In the genomic region with DNA sequence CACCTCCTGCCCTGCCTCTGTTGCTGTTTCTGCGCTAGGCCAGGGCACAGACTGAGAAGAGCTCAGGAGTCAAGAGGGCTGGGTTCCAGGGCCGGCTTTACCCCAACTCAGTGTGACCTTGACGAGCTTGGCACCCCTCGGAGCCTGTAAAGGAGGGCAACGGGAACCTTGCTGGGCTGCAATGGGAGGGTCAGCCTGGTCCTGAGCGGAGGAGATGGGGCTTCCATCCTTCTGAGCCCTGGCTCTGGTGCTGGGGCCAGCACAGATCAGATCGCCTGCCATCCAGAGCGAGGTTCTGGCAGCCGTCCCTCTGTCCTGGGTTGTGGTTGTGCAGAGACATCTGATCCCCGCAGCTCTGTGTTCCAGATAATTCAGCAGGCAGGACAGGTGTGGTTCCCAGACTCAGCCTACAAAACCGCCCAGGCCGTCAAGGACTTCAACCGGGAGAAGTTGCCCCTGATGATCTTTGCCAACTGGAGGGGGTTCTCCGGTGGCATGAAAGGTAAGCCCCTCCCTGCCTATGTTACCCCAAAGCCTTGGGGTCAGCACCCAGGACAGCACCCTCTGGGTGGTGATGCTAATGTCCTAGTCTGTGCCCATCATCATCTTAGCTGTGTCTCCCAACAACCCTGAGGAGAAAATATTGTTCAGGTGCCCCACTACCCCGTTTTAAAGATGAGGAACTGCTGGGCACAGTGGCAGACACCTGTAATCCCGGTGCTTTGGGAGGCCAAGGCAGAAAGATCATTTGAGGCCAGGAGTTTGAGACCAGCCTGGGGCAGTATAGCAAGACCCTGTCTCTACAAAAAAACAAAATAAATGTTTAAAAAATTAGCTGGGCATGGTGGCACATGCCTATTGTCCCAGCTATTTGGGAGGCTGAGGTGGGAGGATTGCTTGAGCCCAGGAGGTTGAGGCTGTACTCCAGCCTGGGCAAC, we compare ENCODE assay signal across 18 cellular contexts. TPM values are rescaled to one million over a fixed set of nuclear protein-coding genes. Genes with fewer than 3 reads are reported as not detected.
DNase-seq lines count a peak whose midpoint lies in the region; ATAC-seq and TF ChIP-seq lines count a peak whose summit lies in the region.
"Had no signal": no experiment of that assay in that cellular context is flagged by ENCODE, and none has a peak within 500 bp of the region (broad histone marks: within the 10 kb centered on the region; RNA-seq: fewer than 3 reads in every experiment).

No MANE protein-coding gene starts in this region.

- in situ Hi-C loops in gastrocnemius medialis (cut with MboI; ENCODE audit: low sequenced_read_pairs in 4 of 4) = loop anchor here in 2 of 4 donors (25.0 kb wide), 1 partner anchor 128 kb away; no protein-coding TSS in a partner anchor

- no peak overlapping the region for H3K4me3 Mint-ChIP-seq in activated T-helper 17 cell treated with anti-CD3 and anti-CD28 coated beads, Interleukin-2, amount 50 U/mL, for 72 hours
- H3K4me3 Mint-ChIP-seq: CD4-positive, alpha-beta memory T cell had no signal

- POLR2A ChIA-PET in SK-N-SH (lab: Yijun Ruan, JAX) = no interaction called here

- TF ChIP-seq EP300 in SK-N-SH (IDR thresholded peaks at IDR 0.05; ENCODE audit: borderline replicate concordance in 1 of 2, low read depth in 1 of 2, low read length in 1 of 2) = no peak

- H2AFZ ChIP-seq in SK-N-SH (ENCODE audit: low read depth) = no peak overlapping the region

- no peaks in the 10 kb centered on the region for H3F3A ChIP-seq in SK-N-SH (replicated peaks; ENCODE audit: insufficient read depth)

- no peak overlapping the region for H3K27ac Mint-ChIP-seq in activated T-helper 17 cell treated with anti-CD3 and anti-CD28 coated beads, Interleukin-2, amount 50 U/mL, for 72 hours
- H3K27ac Mint-ChIP-seq: CD4-positive, alpha-beta memory T cell had no signal

- H3K4me3 ChIP-seq in SK-N-SH (ENCODE audit: low read depth in 2 of 2, low read length in 1 of 2) (no peak overlapping the region), gastrocnemius medialis (no peak overlapping the region)
- H3K4me3 ChIP-seq: BLaER1 had no signal

- H3K4me1 ChIP-seq in SK-N-SH (ENCODE audit: control insufficient read depth in 1 of 2, insufficient read depth in 2 of 2, low read depth in 1 of 2, low read length in 1 of 2) (no peaks in the 10 kb centered on the region), gastrocnemius medialis (peaks cover 7 to 9% of the 10 kb centered on the region in 2 donors)
- H3K4me1 ChIP-seq: BLaER1 had no signal

- H3K27me3 ChIP-seq in SK-N-SH (ENCODE audit: insufficient read depth) (no peaks in the 10 kb centered on the region), gastrocnemius medialis (no peaks in the 10 kb centered on the region)
- H3K27me3 ChIP-seq: BLaER1 had no signal

- ATAC-seq in SK-N-SH treated with all-trans-retinoic acid at 6 μM for 48 hours (no peak), left lobe of liver (peak; percentile 8), gastrocnemius medialis (peak; percentile 67 to 76)
- ATAC-seq in activated T-helper 17 cell treated with anti-CD3 and anti-CD28 coated beads, Interleukin-2, amount 50 U/mL, for 72 hours (replicated peaks) = no peak

- no peaks in the 10 kb centered on the region for H3K9me3 Mint-ChIP-seq in activated T-helper 17 cell treated with anti-CD3 and anti-CD28 coated beads, Interleukin-2, amount 50 U/mL, for 72 hours

- no peak for TF ChIP-seq RAD21 in SK-N-SH (IDR thresholded peaks at IDR 0.05; ENCODE audit: low read length)

- H3K9me2 ChIP-seq in SK-N-SH = no peaks in the 10 kb centered on the region

- DNase-seq in SK-N-SH = no peak
- peak; percentile 34 for DNase-seq in NCI-H2107 (lab: John Stamatoyannopoulos, UW)
- no peak for DNase-seq in left lobe of liver (ENCODE audit: low spot score)
- DNase-seq in gastrocnemius medialis = peak; percentile 79 to 92
- no peak for DNase-seq in NOMO-1 (lab: John Stamatoyannopoulos, UW; ENCODE audit: unreplicated experiment in 2 of 2)
- no peak for DNase-seq in posterior cingulate gyrus
- DNase-seq: CD4-positive, alpha-beta memory T cell; DMS153; GDM1; GOT3; NCI-H1694 treated with DMSO at 0.1 percent for 48 hours; NCI-H446; NCI-H526 treated with DMSO at 0.1 percent for 48 hours; SHP77 treated with DMSO at 0.1 percent for 48 hours had no signal

- TF ChIP-seq CTCF in SK-N-SH (IDR thresholded peaks at IDR 0.05) (no peak), gastrocnemius medialis (IDR thresholded peaks at IDR 0.05 in 4 of 5, conservative IDR thresholded peaks at IDR 0.05 in 1 of 5) (no peak)

- no peaks in the 10 kb centered on the region for H3K4me1 Mint-ChIP-seq in activated T-helper 17 cell treated with anti-CD3 and anti-CD28 coated beads, Interleukin-2, amount 50 U/mL, for 72 hours
- H3K4me1 Mint-ChIP-seq: CD4-positive, alpha-beta memory T cell had no signal

- no peak for TF ChIP-seq POLR2A in gastrocnemius medialis (IDR thresholded peaks at IDR 0.05)

- no peak overlapping the region for H3K4me2 ChIP-seq in SK-N-SH
- H3K4me2 ChIP-seq: BLaER1 had no signal

- 78% methylated on average over 12 of the region's 16 CpGs for WGBS in SK-N-SH (ENCODE audit: low lambda C conversion rate)

- intact Hi-C loops in gastrocnemius medialis (cut with DNase I; ENCODE audit: low total_unique reads) = no loop called here
- intact Hi-C loops in posterior cingulate gyrus (cut with DNase I) = no loop called here

- no peaks in the 10 kb centered on the region for H4K20me1 ChIP-seq in SK-N-SH (ENCODE audit: insufficient read depth)
- H4K20me1 ChIP-seq: BLaER1 had no signal

- CTCF ChIA-PET in SK-N-SH (lab: Yijun Ruan, JAX) = interaction anchor here (0.8 to 2.8 kb wide), 5 partner anchors 127 to 147 kb away, joined by 3 to 13 read pairs (median 4); no protein-coding TSS in a partner anchor

- H3K36me3 ChIP-seq in SK-N-SH (replicated peaks in 1 of 2; ENCODE audit: control insufficient read depth in 1 of 2, insufficient read depth in 2 of 2, low read length in 1 of 2) (peaks cover 0 to 4% of the 10 kb centered on the region in 2 experiments), gastrocnemius medialis (peaks cover 14 to 94% of the 10 kb centered on the region in 2 donors)

- no peaks in the 10 kb centered on the region for H3K79me2 ChIP-seq in SK-N-SH (ENCODE audit: insufficient read depth)

- H3K9me3 ChIP-seq in SK-N-SH = no peaks in the 10 kb centered on the region
- H3K9me3 ChIP-seq in gastrocnemius medialis = no peaks in the 10 kb centered on the region

- H3K27ac ChIP-seq in SK-N-SH (ENCODE audit: low read depth in 2 of 2, low read length in 1 of 2) (no peak overlapping the region), gastrocnemius medialis (peak overlapping the region; percentile 50 to 71 (median 64))
- H3K27ac ChIP-seq: BLaER1 had no signal

- H3K9ac ChIP-seq in SK-N-SH = no peak overlapping the region
- H3K9ac ChIP-seq: BLaER1 had no signal

- peaks cover 12% of the 10 kb centered on the region for H3K36me3 Mint-ChIP-seq in activated T-helper 17 cell treated with anti-CD3 and anti-CD28 coated beads, Interleukin-2, amount 50 U/mL, for 72 hours (ENCODE audit: low read depth)

- no peaks in the 10 kb centered on the region for H3K27me3 Mint-ChIP-seq in activated T-helper 17 cell treated with anti-CD3 and anti-CD28 coated beads, Interleukin-2, amount 50 U/mL, for 72 hours
- H3K27me3 Mint-ChIP-seq: CD4-positive, alpha-beta memory T cell had no signal

TF ChIP-seq in SK-N-SH, 30 proteins besides CTCF, POLR2A, EP300 and RAD21 (continues in another document):
- no peak for TF ChIP-seq RXRA (IDR thresholded peaks at IDR 0.05; ENCODE audit: borderline replicate concordance, low read depth)
- TF ChIP-seq SMC3 (IDR thresholded peaks at IDR 0.05; ENCODE audit: low read depth, low read length) = no peak
- no peak for TF ChIP-seq TCF12 (IDR thresholded peaks at IDR 0.05)

TF ChIP-seq in SK-N-SH treated with all-trans-retinoic acid at 6 μM for 48 hours, 23 proteins besides CTCF, POLR2A, EP300 and RAD21 (continues in another document):
- TF ChIP-seq ISL1 (CRISPR knock-in tag; IDR thresholded peaks at IDR 0.05) (no peak), ZNF70 (CRISPR knock-in tag; IDR thresholded peaks at IDR 0.05) (no peak), OSR1 (CRISPR knock-in tag; IDR thresholded peaks at IDR 0.05) (no peak), TCF4 (CRISPR knock-in tag; IDR thresholded peaks at IDR 0.05; ENCODE audit: borderline replicate concordance) (no peak), ZFP30 (CRISPR knock-in tag; IDR thresholded peaks at IDR 0.05) (no peak), ZNF8 (CRISPR knock-in tag; IDR thresholded peaks at IDR 0.05) (no peak), PPARA (CRISPR knock-in tag; IDR thresholded peaks at IDR 0.05; ENCODE audit: borderline replicate concordance) (no peak), GLIS3 (CRISPR knock-in tag; IDR thresholded peaks at IDR 0.05) (no peak), BACH2 (CRISPR knock-in tag; IDR thresholded peaks at IDR 0.05; ENCODE audit: borderline replicate concordance) (no peak)
- TF ChIP-seq, protein P1, sequence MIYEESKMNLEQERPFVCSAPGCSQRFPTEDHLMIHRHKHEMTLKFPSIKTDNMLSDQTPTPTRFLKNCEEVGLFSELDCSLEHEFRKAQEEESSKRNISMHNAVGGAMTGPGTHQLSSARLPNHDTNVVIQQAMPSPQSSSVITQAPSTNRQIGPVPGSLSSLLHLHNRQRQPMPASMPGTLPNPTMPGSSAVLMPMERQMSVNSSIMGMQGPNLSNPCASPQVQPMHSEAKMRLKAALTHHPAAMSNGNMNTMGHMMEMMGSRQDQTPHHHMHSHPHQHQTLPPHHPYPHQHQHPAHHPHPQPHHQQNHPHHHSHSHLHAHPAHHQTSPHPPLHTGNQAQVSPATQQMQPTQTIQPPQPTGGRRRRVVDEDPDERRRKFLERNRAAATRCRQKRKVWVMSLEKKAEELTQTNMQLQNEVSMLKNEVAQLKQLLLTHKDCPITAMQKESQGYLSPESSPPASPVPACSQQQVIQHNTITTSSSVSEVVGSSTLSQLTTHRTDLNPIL (CRISPR knock-in tag; IDR thresholded peaks at IDR 0.05; ENCODE audit: low read depth) = no peak
- TF ChIP-seq, protein P2, sequence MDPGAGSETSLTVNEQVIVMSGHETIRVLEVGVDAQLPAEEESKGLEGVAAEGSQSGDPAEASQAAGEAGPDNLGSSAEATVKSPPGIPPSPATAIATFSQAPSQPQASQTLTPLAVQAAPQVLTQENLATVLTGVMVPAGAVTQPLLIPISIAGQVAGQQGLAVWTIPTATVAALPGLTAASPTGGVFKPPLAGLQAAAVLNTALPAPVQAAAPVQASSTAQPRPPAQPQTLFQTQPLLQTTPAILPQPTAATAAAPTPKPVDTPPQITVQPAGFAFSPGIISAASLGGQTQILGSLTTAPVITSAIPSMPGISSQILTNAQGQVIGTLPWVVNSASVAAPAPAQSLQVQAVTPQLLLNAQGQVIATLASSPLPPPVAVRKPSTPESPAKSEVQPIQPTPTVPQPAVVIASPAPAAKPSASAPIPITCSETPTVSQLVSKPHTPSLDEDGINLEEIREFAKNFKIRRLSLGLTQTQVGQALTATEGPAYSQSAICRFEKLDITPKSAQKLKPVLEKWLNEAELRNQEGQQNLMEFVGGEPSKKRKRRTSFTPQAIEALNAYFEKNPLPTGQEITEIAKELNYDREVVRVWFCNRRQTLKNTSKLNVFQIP (CRISPR knock-in tag; IDR thresholded peaks at IDR 0.05; ENCODE audit: borderline replicate concordance, low read depth) = no peak

RNA-seq across cellular contexts. Expression of a gene that starts 50.2 kb away (rescaled TPM):
- 0.03 and 0.10 TPM in 2 replicates for polyA plus RNA-seq in SK-N-SH (2012; rRNA removed)
- 0.03 and 0.17 TPM in 2 replicates for polyA plus RNA-seq in SK-N-SH (2012; cell fraction: cytosol; rRNA removed)
- 0.25 and 0.48 TPM in 2 replicates for polyA plus RNA-seq in SK-N-SH (2012; cell fraction: nucleus; rRNA removed)
- total RNA-seq in left lobe of liver (0.10 TPM), gastrocnemius medialis (not detected)
- not detected for total RNA-seq in activated T-helper 17 cell treated with anti-CD3 and anti-CD28 coated beads, Interleukin-2, amount 50 U/mL, for 72 hours
- total RNA-seq: CD4-positive, alpha-beta memory T cell; RPMI7951 had no signal
- polyA plus RNA-seq: CD4-positive, alpha-beta memory T cell had no signal

Comparison
In these comparisons a context has a peak if more than half of its experiments do, and no peak if none do; other contexts are left out.
1. DNase-seq: peak in NCI-H2107 (single experiment) and gastrocnemius medialis (2 of 2); none in SK-N-SH (single experiment), left lobe of liver (single experiment), NOMO-1 (0 of 2) and posterior cingulate gyrus (0 of 10).
2. H3K27ac ChIP-seq: peak in gastrocnemius medialis (4 of 4); none in SK-N-SH (0 of 2).
3. ATAC-seq: peak in left lobe of liver (single experiment) and gastrocnemius medialis (2 of 2); none in SK-N-SH treated with all-trans-retinoic acid at 6 μM for 48 hours (single experiment) and activated T-helper 17 cell treated with anti-CD3 and anti-CD28 coated beads, Interleukin-2, amount 50 U/mL, for 72 hours (single experiment).